22 cellular contexts compared by ENCODE assay signal in genomic region chr5:1886634-1887399, GRCh38. TPM values are rescaled to one million over a fixed set of nuclear protein-coding genes. Genes with fewer than 3 reads are reported as not detected.
DNase-seq lines count a peak whose midpoint lies in the region; ATAC-seq and TF ChIP-seq lines count a peak whose summit lies in the region.
"Had no signal": no experiment of that assay in that cellular context is flagged by ENCODE, and none has a peak within 500 bp of the region (broad histone marks: within the 10 kb centered on the region; RNA-seq: fewer than 3 reads in every experiment).

No MANE protein-coding gene starts in this region.

- H3K4me1 Mint-ChIP-seq in activated CD4-positive, alpha-beta T cell treated with anti-CD3 and anti-CD28 coated beads, Interleukin-2, amount 10 ng/mL, durations not matched to agents 24 days and 14 days, result peaks cover 2% of the 10 kb centered on the region
- H3K4me1 Mint-ChIP-seq in osteocyte (ENCODE audit: unreplicated experiment), result peaks cover 2% of the 10 kb centered on the region

- H3K4me3 ChIP-seq in lower leg skin (ENCODE audit: low read depth, poor library complexity, severe bottlenecking) (peak overlapping the region; percentile 23), vagina (peak overlapping the region; percentile 31 to 50)
- H3K4me3 ChIP-seq: ascending aorta, mucosa of descending colon, upper lobe of left lung had no signal

- TF ChIP-seq CTCF in lower leg skin (IDR thresholded peaks at IDR 0.05), result no peak
- no peak for TF ChIP-seq CTCF in vagina (IDR thresholded peaks at IDR 0.05)
- TF ChIP-seq CTCF in osteocyte (IDR thresholded peaks at IDR 0.05), result no peak

- H3K4me1 ChIP-seq in vagina, result peaks cover 25% of the 10 kb centered on the region

- H3K9me3 ChIP-seq in vagina, result no peaks in the 10 kb centered on the region
- H3K9me3 ChIP-seq: ascending aorta, mucosa of descending colon, upper lobe of left lung had no signal

- ATAC-seq in esophagus mucosa, result peak; percentile 1
- ATAC-seq: activated CD8-positive, alpha-beta T cell treated with anti-CD3 and anti-CD28 coated beads, Interleukin-2, amount 10 ng/mL, durations not matched to agents 7 days and 5 days; HepG2; mucosa of descending colon had no signal

- WGBS in lower leg skin, 2 donors, result 1% methylated on average over 23 to 31 of the region's 107 CpGs

- H3K4me3 Mint-ChIP-seq in activated CD4-positive, alpha-beta T cell treated with anti-CD3 and anti-CD28 coated beads, Interleukin-2, amount 10 ng/mL, durations not matched to agents 24 days and 14 days, result no peak overlapping the region
- no peak overlapping the region for H3K4me3 Mint-ChIP-seq in osteocyte (ENCODE audit: unreplicated experiment)
- H3K4me3 Mint-ChIP-seq: activated CD8-positive, alpha-beta T cell treated with anti-CD3 and anti-CD28 coated beads, Interleukin-2, amount 10 ng/mL, durations not matched to agents 7 days and 5 days; CD4-positive, alpha-beta T cell had no signal

- no peaks in the 10 kb centered on the region for H3K36me3 ChIP-seq in vagina
- H3K36me3 ChIP-seq: ascending aorta, upper lobe of left lung had no signal

- DNase-seq in NCI-H748 (lab: John Stamatoyannopoulos, UW; ENCODE audit: unreplicated experiment) (peak; percentile 80), NCI-H748 treated with DMSO at 0.1 percent for 48 hours (lab: John Stamatoyannopoulos, UW) (no peak), lower leg skin (ENCODE audit: low spot score in 2 of 2) (no peak), vagina (ENCODE audit: extremely low spot score in 2 of 2) (no peak), NCI-H774 (lab: John Stamatoyannopoulos, UW) (no peak), osteocyte (ENCODE audit: extremely low spot score, unreplicated experiment) (no peak)
- no peak for DNase-seq in activated CD4-positive, alpha-beta T cell treated with anti-CD3 and anti-CD28 coated beads, Interleukin-2, amount 10 ng/mL, durations not matched to agents 24 days and 14 days
- DNase-seq: activated CD8-positive, alpha-beta T cell treated with anti-CD3 and anti-CD28 coated beads, Interleukin-2, amount 10 ng/mL, durations not matched to agents 7 days and 5 days; activated effector memory CD4-positive, alpha-beta T cell treated with Interleukin-2 at 50 U/mL for 16 hours; CD4-positive, alpha-beta T cell; dermis blood vessel endothelial cell; GDM1; MV-4-11; NCI-H2171 treated with DMSO at 0.1 percent for 48 hours; stimulated activated CD8-positive, alpha-beta memory T cell treated with anti-CD3 and anti-CD28 coated beads, Interleukin-4, amount 100 ng/mL, for 48 hours; upper lobe of left lung had no signal

- no peak overlapping the region for H3K27ac Mint-ChIP-seq in activated CD4-positive, alpha-beta T cell treated with anti-CD3 and anti-CD28 coated beads, Interleukin-2, amount 10 ng/mL, durations not matched to agents 24 days and 14 days
- H3K27ac Mint-ChIP-seq in osteocyte (ENCODE audit: unreplicated experiment), result no peak overlapping the region
- H3K27ac Mint-ChIP-seq: activated CD8-positive, alpha-beta T cell treated with anti-CD3 and anti-CD28 coated beads, Interleukin-2, amount 10 ng/mL, durations not matched to agents 7 days and 5 days; CD4-positive, alpha-beta T cell had no signal

- peak overlapping the region; percentile 67 for H3K27ac ChIP-seq in vagina
- H3K27ac ChIP-seq: ascending aorta, upper lobe of left lung had no signal

- H3K36me3 Mint-ChIP-seq in activated CD4-positive, alpha-beta T cell treated with anti-CD3 and anti-CD28 coated beads, Interleukin-2, amount 10 ng/mL, durations not matched to agents 24 days and 14 days (ENCODE audit: low read depth), result peaks cover 2% of the 10 kb centered on the region
- no peaks in the 10 kb centered on the region for H3K36me3 Mint-ChIP-seq in osteocyte (ENCODE audit: unreplicated experiment)

- intact Hi-C loops in lower leg skin (cut with DNase I; ENCODE audit: low total_unique reads) (loop anchor here (10.0 kb wide), 1 partner anchor 128 kb away; no protein-coding TSS in a partner anchor), vagina (cut with DNase I) (no loop called here)
- intact Hi-C loops in activated CD4-positive, alpha-beta T cell treated with anti-CD3 and anti-CD28 coated beads, Interleukin-2, amount 10 ng/mL, durations not matched to agents 24 days and 14 days (cut with micrococcal nuclease), result no loop called here

- no peak for TF ChIP-seq POLR2A in lower leg skin (IDR thresholded peaks at IDR 0.05)
- TF ChIP-seq POLR2A in vagina (IDR thresholded peaks at IDR 0.05), result no peak

- no peaks in the 10 kb centered on the region for H3K27me3 ChIP-seq in vagina

- no peaks in the 10 kb centered on the region for H3K9me3 Mint-ChIP-seq in activated CD4-positive, alpha-beta T cell treated with anti-CD3 and anti-CD28 coated beads, Interleukin-2, amount 10 ng/mL, durations not matched to agents 24 days and 14 days
- no peaks in the 10 kb centered on the region for H3K9me3 Mint-ChIP-seq in osteocyte (ENCODE audit: unreplicated experiment)
- H3K9me3 Mint-ChIP-seq: CD4-positive, alpha-beta T cell had no signal

- peaks cover 32% of the 10 kb centered on the region for H3K27me3 Mint-ChIP-seq in activated CD4-positive, alpha-beta T cell treated with anti-CD3 and anti-CD28 coated beads, Interleukin-2, amount 10 ng/mL, durations not matched to agents 24 days and 14 days
- peaks cover 36% of the 10 kb centered on the region for H3K27me3 Mint-ChIP-seq in osteocyte (ENCODE audit: unreplicated experiment)

RNA-seq across cellular contexts. Expression of gene IRX4, which starts 4.1 kb away (rescaled TPM):
- total RNA-seq in esophagus mucosa (10.3 TPM), lower leg skin (10 to 100 TPM; 32.5 to 58.3 (median 48.5) TPM), vagina (26.8 TPM), osteocyte (not detected in 2 replicates)
- total RNA-seq in activated CD4-positive, alpha-beta T cell treated with anti-CD3 and anti-CD28 coated beads, Interleukin-2, amount 10 ng/mL, durations not matched to agents 24 days and 14 days, result not detected in 2 replicates
- total RNA-seq: A673; activated CD8-positive, alpha-beta T cell treated with anti-CD3 and anti-CD28 coated beads, Interleukin-2, amount 10 ng/mL, durations not matched to agents 7 days and 5 days; ascending aorta; CD4-positive, alpha-beta T cell; dermis blood vessel endothelial cell; HepG2; mucosa of descending colon; pulmonary artery endothelial cell had no signal

Comparison
In these comparisons a context has a peak if more than half of its experiments do, and no peak if none do; other contexts are left out.
1. RNA of gene IRX4, which starts 4.1 kb away (total RNA-seq): 32.5 to 58.3 TPM in lower leg skin, 26.8 TPM in vagina (single experiment) and 10.3 TPM in esophagus mucosa (single experiment); not detected in activated CD4-positive, alpha-beta T cell treated with anti-CD3 and anti-CD28 coated beads, Interleukin-2, amount 10 ng/mL, durations not matched to agents 24 days and 14 days and not detected in osteocyte; every median in the first group is over 10 times any median in the second.